ENCODE assay signal across 8 cellular contexts in the genomic region with DNA sequence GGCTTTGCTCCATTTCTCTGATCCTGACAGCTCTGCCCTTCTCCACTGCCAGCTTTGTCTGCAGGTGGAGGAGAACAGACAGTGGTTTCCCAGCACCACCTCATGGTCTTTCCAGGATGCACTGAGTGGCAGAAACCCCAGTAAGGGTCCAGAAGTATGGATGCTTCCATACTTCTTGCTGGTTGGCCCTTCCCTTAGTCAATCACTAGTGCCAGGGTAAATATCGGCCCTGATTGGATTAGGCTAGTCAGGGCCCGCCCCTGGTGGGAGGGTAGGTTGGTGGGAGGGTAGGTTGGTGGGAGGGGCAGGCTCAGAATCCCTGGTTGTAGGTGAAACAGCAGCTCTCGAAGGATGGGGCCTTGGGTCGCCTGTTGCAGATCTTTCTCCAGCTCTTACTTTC. TPM values are rescaled to one million over a fixed set of nuclear protein-coding genes. Genes with fewer than 3 reads are reported as not detected.
A peak's percentile ranks its signal among the peaks of the same experiment; 100 is the strongest.
DNase-seq lines count a peak whose midpoint lies in the region; ATAC-seq and TF ChIP-seq lines count a peak whose summit lies in the region.

No MANE protein-coding gene starts in this region.

- H4K20me1 ChIP-seq in HCT116 (ENCODE audit: insufficient read depth) (no peaks in the 10 kb centered on the region), SK-N-SH (ENCODE audit: insufficient read depth) (peaks cover 4% of the 10 kb centered on the region; the same call in 1 of the 2 replicates), smooth muscle cell (ENCODE audit: low read depth) (peaks cover 45% of the 10 kb centered on the region)

- no peak overlapping the region for H2AFZ ChIP-seq in HCT116 (ENCODE audit: low read depth, low read length, poor library complexity, severe bottlenecking)
- no peak overlapping the region for H2AFZ ChIP-seq in SK-N-SH (ENCODE audit: low read depth)
- no peak overlapping the region for H2AFZ ChIP-seq in smooth muscle cell (ENCODE audit: low read depth)

- ATAC-seq in HCT116 (peak; percentile 91), sciatic nerve (peak; percentile 20), GM19395 (IDR thresholded peaks at IDR 0.05; ENCODE audit: unreplicated experiment) (no peak)

- BruUV-seq in HCT116 (replicated peaks; lab: Mats Ljungman, UMichigan), result no TSS peak

- no peak overlapping the region for H3K9ac ChIP-seq in HCT116 (ENCODE audit: low read length)
- no peak overlapping the region for H3K9ac ChIP-seq in SK-N-SH
- H3K9ac ChIP-seq in smooth muscle cell (ENCODE audit: low read depth), result no peak overlapping the region

- no peaks in the 10 kb centered on the region for H3K36me3 ChIP-seq in HCT116 (ENCODE audit: control insufficient read depth in 1 of 2, insufficient read depth in 2 of 2, low read length in 2 of 2)
- H3K36me3 ChIP-seq in SK-N-SH (replicated peaks in 1 of 2; ENCODE audit: control insufficient read depth in 1 of 2, insufficient read depth in 2 of 2, low read length in 1 of 2), result peaks cover 13 to 40% of the 10 kb centered on the region in 2 experiments
- H3K36me3 ChIP-seq in smooth muscle cell (ENCODE audit: low read depth), result no peaks in the 10 kb centered on the region

- H3K79me2 ChIP-seq in HCT116 (ENCODE audit: insufficient read depth, low read length) (no peaks in the 10 kb centered on the region), SK-N-SH (ENCODE audit: insufficient read depth) (peaks cover 5% of the 10 kb centered on the region), smooth muscle cell (ENCODE audit: low read depth) (no peaks in the 10 kb centered on the region)

- H3K27me3 ChIP-seq in HCT116 (ENCODE audit: insufficient read depth, low read length) (no peaks in the 10 kb centered on the region), SK-N-SH (ENCODE audit: insufficient read depth) (no peaks in the 10 kb centered on the region), smooth muscle cell (ENCODE audit: low read depth) (no peaks in the 10 kb centered on the region)

- H3K4me2 ChIP-seq in HCT116 (ENCODE audit: low read length) (no peak overlapping the region), SK-N-SH (no peak overlapping the region), smooth muscle cell (no peak overlapping the region)

- H3F3A ChIP-seq in SK-N-SH (replicated peaks; ENCODE audit: insufficient read depth) (no peaks in the 10 kb centered on the region), smooth muscle cell (ENCODE audit: low read depth) (no peaks in the 10 kb centered on the region)

- TF ChIP-seq POLR2A in HCT116 (IDR thresholded peaks at IDR 0.05; ENCODE audit: borderline replicate concordance, extremely low read depth, insufficient read depth, insufficient read length), result no peak

- H3K9me2 ChIP-seq in HCT116 (ENCODE audit: insufficient read depth) (no peaks in the 10 kb centered on the region), SK-N-SH (no peaks in the 10 kb centered on the region)

- POLR2A ChIA-PET in HCT116 (lab: Charles Lee) (no interaction called here), SK-N-SH (lab: Yijun Ruan, JAX) (no interaction called here)

- TF ChIP-seq RAD21 in HCT116 (IDR thresholded peaks at IDR 0.05; ENCODE audit: low read depth) (no peak), SK-N-SH (IDR thresholded peaks at IDR 0.05; ENCODE audit: low read length) (no peak)

- no peak overlapping the region for H3K4me3 ChIP-seq in HCT116 (replicated peaks in 1 of 2; ENCODE audit: low read depth in 1 of 2, low read length in 2 of 2)
- no peak overlapping the region for H3K4me3 ChIP-seq in SK-N-SH (ENCODE audit: low read depth in 2 of 2, low read length in 1 of 2)
- H3K4me3 ChIP-seq in choroid plexus epithelial cell (ENCODE audit: low read depth, low read length), result no peak overlapping the region
- H3K4me3 ChIP-seq in smooth muscle cell, result no peak overlapping the region

- RAD21 ChIA-PET in HCT116 (lab: Charles Lee; ENCODE audit: low non-redundant PET in 1 of 2, low total read pairs in 2 of 2, uncharacterized antibody in 2 of 2, unreplicated experiment in 2 of 2), result no interaction called here

- TF ChIP-seq CTCF in HCT116 (IDR thresholded peaks at IDR 0.05 in 2 of 3, conservative IDR thresholded peaks at IDR 0.05 in 1 of 3; ENCODE audit: borderline replicate concordance in 1 of 3, insufficient read depth in 1 of 3, low read depth in 2 of 3, low read length in 2 of 3) (no peak), SK-N-SH (IDR thresholded peaks at IDR 0.05) (no peak), choroid plexus epithelial cell (conservative IDR thresholded peaks at IDR 0.05; ENCODE audit: low read depth, low read length) (no peak), smooth muscle cell (IDR thresholded peaks at IDR 0.05; ENCODE audit: borderline replicate concordance, insufficient read depth, poor library complexity, severe bottlenecking) (no peak)

- H3K4me1 ChIP-seq in HCT116 (ENCODE audit: control insufficient read depth in 1 of 2, insufficient read depth in 2 of 2, low read length in 2 of 2), result no peaks in the 10 kb centered on the region
- no peaks in the 10 kb centered on the region; a peak in 1 of 4 replicates for H3K4me1 ChIP-seq in SK-N-SH (ENCODE audit: control insufficient read depth in 1 of 2, insufficient read depth in 2 of 2, low read depth in 1 of 2, low read length in 1 of 2)
- H3K4me1 ChIP-seq in smooth muscle cell (ENCODE audit: low read depth), result no peaks in the 10 kb centered on the region

- DNase-seq in HCT116 (ENCODE audit: low read depth, low spot score), result no peak
- DNase-seq in SK-N-SH, result peak; percentile 83
- DNase-seq in choroid plexus epithelial cell (ENCODE audit: low read depth), result peak; percentile 47
- DNase-seq in sciatic nerve (ENCODE audit: low spot score), result no peak
- no peak for DNase-seq in smooth muscle cell (lab: John Stamatoyannopoulos, UW; ENCODE audit: unreplicated experiment)
- DNase-seq in posterior cingulate gyrus, result no peak
- no peak for DNase-seq in DMS153 treated with DMSO at 0.1 percent for 48 hours (lab: John Stamatoyannopoulos, UW; ENCODE audit: unreplicated experiment)

- H3K27ac ChIP-seq in HCT116 (ENCODE audit: low read depth, low read length) (no peak overlapping the region), SK-N-SH (ENCODE audit: low read depth in 2 of 2, low read length in 1 of 2) (no peak overlapping the region), smooth muscle cell (ENCODE audit: low read depth) (no peak overlapping the region)

- intact Hi-C loops in HCT116 (cut with micrococcal nuclease) (no loop called here), sciatic nerve (cut with DNase I) (no loop called here), posterior cingulate gyrus (cut with DNase I) (no loop called here)

- WGBS in SK-N-SH (ENCODE audit: low lambda C conversion rate), result 98% methylated on average over 4 of the region's 4 CpGs
- 69% methylated on average over 4 of the region's 4 CpGs for WGBS in smooth muscle cell (ENCODE audit: low lambda C conversion rate)

- H3K9me3 ChIP-seq in HCT116 (ENCODE audit: control insufficient read depth in 1 of 2, insufficient read depth in 1 of 2, low read depth in 1 of 2, low read length in 2 of 2) (no peaks in the 10 kb centered on the region), SK-N-SH (no peaks in the 10 kb centered on the region), smooth muscle cell (replicated peaks; ENCODE audit: low read depth) (no peaks in the 10 kb centered on the region)

- CTCF ChIA-PET in HCT116 (lab: Charles Lee), result no interaction called here
- CTCF ChIA-PET in SK-N-SH (lab: Yijun Ruan, JAX), result interaction anchor here (0.9 to 1.6 kb wide), 4 partner anchors 13 to 188 kb away, joined by 3 to 9 read pairs (median 6); partner anchors contain the start of gene GAA

- TF ChIP-seq EP300 in SK-N-SH (IDR thresholded peaks at IDR 0.05; ENCODE audit: borderline replicate concordance in 1 of 2, low read depth in 1 of 2, low read length in 1 of 2), result no peak

TF ChIP-seq in HCT116, 20 proteins besides CTCF, POLR2A, EP300 and RAD21:
- TF ChIP-seq ELF1 (IDR thresholded peaks at IDR 0.05; ENCODE audit: borderline replicate concordance, low read depth) (no peak), ZNF274 (IDR thresholded peaks at IDR 0.05; ENCODE audit: low read depth, low read length) (no peak), SP1 (IDR thresholded peaks at IDR 0.05; ENCODE audit: low read depth) (peak; percentile 76)

TF ChIP-seq in SK-N-SH, 30 proteins besides CTCF, POLR2A, EP300 and RAD21:
- no peak for TF ChIP-seq TCF12 (IDR thresholded peaks at IDR 0.05)
- TF ChIP-seq, protein P1, sequence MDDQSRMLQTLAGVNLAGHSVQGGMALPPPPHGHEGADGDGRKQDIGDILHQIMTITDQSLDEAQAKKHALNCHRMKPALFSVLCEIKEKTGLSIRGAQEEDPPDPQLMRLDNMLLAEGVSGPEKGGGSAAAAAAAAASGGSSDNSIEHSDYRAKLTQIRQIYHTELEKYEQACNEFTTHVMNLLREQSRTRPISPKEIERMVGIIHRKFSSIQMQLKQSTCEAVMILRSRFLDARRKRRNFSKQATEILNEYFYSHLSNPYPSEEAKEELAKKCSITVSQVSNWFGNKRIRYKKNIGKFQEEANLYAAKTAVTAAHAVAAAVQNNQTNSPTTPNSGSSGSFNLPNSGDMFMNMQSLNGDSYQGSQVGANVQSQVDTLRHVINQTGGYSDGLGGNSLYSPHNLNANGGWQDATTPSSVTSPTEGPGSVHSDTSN (IDR thresholded peaks at IDR 0.05), result peak; percentile 93

RNA-seq across cellular contexts. Expression of gene RNF213, which starts 10.2 kb away (rescaled TPM):
- total RNA-seq in HCT116 (2021; ENCODE audit: unreplicated experiment), result 44.5 TPM
- 36.6 and 38.0 TPM in 2 replicates for polyA plus RNA-seq in HCT116 (2012)
- polyA plus RNA-seq in SK-N-SH (2012; rRNA removed), result 53.5 and 57.5 TPM in 2 replicates
- 28.1 and 37.8 TPM in 2 replicates for polyA plus RNA-seq in SK-N-SH (2012; cell fraction: cytosol; rRNA removed)
- polyA plus RNA-seq in SK-N-SH (2012; cell fraction: nucleus; rRNA removed), result 265 and 299 TPM in 2 replicates
- total RNA-seq in sciatic nerve, result 178 TPM
- 41.9 and 43.0 TPM in 2 replicates for total RNA-seq in smooth muscle cell
- 12.8 and 21.4 TPM in 2 replicates for polyA plus RNA-seq in smooth muscle cell

RNA-seq across cellular contexts. Expression of gene SLC26A11, which starts 50.6 kb away (rescaled TPM):
- total RNA-seq in HCT116 (2021; ENCODE audit: unreplicated experiment), result 17.7 TPM
- polyA plus RNA-seq in HCT116 (2012), result 11.2 and 13.1 TPM in 2 replicates
- 32.7 and 35.9 TPM in 2 replicates for polyA plus RNA-seq in SK-N-SH (2012; rRNA removed)
- polyA plus RNA-seq in SK-N-SH (2012; cell fraction: cytosol; rRNA removed), result 11.6 and 17.7 TPM in 2 replicates
- polyA plus RNA-seq in SK-N-SH (2012; cell fraction: nucleus; rRNA removed), result 102 and 109 TPM in 2 replicates
- total RNA-seq in sciatic nerve, result 35.9 TPM
- 8.2 and 13.7 TPM in 2 replicates for total RNA-seq in smooth muscle cell
- 10.2 and 12.2 TPM in 2 replicates for polyA plus RNA-seq in smooth muscle cell

RNA-seq across cellular contexts. Expression of gene SGSH, which starts 50.7 kb away (rescaled TPM):
- total RNA-seq in HCT116 (2021; ENCODE audit: unreplicated experiment), result 34.4 TPM
- 25.6 and 29.3 TPM in 2 replicates for polyA plus RNA-seq in HCT116 (2012)
- 96.5 and 161 TPM in 2 replicates for polyA plus RNA-seq in SK-N-SH (2012; rRNA removed)
- polyA plus RNA-seq in SK-N-SH (2012; cell fraction: cytosol; rRNA removed), result 86.9 and 93.2 TPM in 2 replicates
- 459 and 571 TPM in 2 replicates for polyA plus RNA-seq in SK-N-SH (2012; cell fraction: nucleus; rRNA removed)
- 46.8 TPM for total RNA-seq in sciatic nerve
- 5.8 and 8.5 TPM in 2 replicates for total RNA-seq in smooth muscle cell
- polyA plus RNA-seq in smooth muscle cell, result 26.7 and 29.2 TPM in 2 replicates

Comparison
In these comparisons a context has a peak if more than half of its experiments do, and no peak if none do; other contexts are left out.
1. DNase-seq: peak in SK-N-SH (single experiment) and choroid plexus epithelial cell (single experiment); none in HCT116 (single experiment), sciatic nerve (single experiment), smooth muscle cell (single experiment), posterior cingulate gyrus (0 of 10) and DMS153 treated with DMSO at 0.1 percent for 48 hours (single experiment).